Comparison of ENCODE assay signal across 8 cellular contexts in the genomic region with DNA sequence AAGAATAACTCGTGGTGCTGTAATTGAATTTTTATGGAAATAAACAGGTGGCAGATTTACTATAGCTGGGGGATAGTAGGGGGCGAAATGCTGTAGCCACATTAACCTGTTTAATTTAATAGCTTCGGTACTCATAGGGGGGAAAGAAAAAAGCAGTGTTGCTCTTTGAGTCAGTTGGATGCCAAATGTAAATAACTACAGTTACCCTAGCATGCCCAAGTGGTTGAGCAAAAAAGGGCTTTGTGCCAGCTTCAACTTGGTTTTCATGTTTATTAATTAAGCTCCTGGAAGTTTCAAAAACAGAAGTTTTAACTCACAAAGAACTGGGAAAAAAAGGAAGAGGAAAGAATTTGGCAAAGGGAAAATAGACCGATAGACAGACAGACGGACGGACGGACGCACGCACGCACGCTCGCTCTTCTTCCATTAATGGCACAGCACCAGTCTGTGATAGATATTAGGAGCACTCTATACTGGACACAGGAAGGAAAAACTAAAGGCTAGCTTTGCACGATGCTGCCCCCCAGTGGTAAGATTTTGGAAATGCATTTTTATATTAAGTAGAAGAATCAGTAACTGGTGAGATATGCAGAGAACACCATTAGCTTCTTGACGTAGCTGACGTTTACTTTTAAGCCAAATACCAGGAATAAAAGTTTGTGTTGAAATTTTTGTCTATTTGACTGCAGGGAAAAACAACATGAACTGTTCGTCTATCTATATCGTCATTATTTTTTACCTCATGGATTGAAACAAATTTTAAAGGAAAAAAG.
DNase-seq lines count a peak whose midpoint lies in the region; ATAC-seq and TF ChIP-seq lines count a peak whose summit lies in the region.

No MANE protein-coding gene starts in this region.

- peak; percentile 47 for TF ChIP-seq CTCF in foreskin fibroblast (IDR thresholded peaks at IDR 0.05; ENCODE audit: low read depth, low read length)

- no peak overlapping the region for H3K27ac Mint-ChIP-seq in immature natural killer cell

- H3K4me3 Mint-ChIP-seq in immature natural killer cell, result no peak overlapping the region

- ATAC-seq in GM18870 (IDR thresholded peaks at IDR 0.05; ENCODE audit: unreplicated experiment), result peak; percentile 94
- peak; percentile 87 for ATAC-seq in HG03064 (IDR thresholded peaks at IDR 0.05; ENCODE audit: low read depth, unreplicated experiment)

- in situ Hi-C loops in Caki2 (cut with HindIII; ENCODE audit: low pct_unique_long_range_greater_than_20kb, low sequenced_read_pairs), result no loop called here

- H3K9me3 Mint-ChIP-seq in immature natural killer cell, result peaks cover 0 to 13% (median 1%) of the 10 kb centered on the region in 6 donors

- H3K36me3 Mint-ChIP-seq in immature natural killer cell, result no peaks in the 10 kb centered on the region

- H3K27me3 Mint-ChIP-seq in immature natural killer cell (ENCODE audit: low read depth in 3 of 3), result no peaks in the 10 kb centered on the region

- H3K4me3 ChIP-seq in foreskin fibroblast (ENCODE audit: low read depth in 1 of 2, low read length in 2 of 2), result peak overlapping the region; percentile 28 to 39

- H3K4me1 Mint-ChIP-seq in immature natural killer cell, result no peaks in the 10 kb centered on the region

- peak; percentile 70 for DNase-seq in Caki2 (ENCODE audit: low read depth)
- DNase-seq in NCI-H2081 (lab: John Stamatoyannopoulos, UW), result peak; percentile 61 to 63
- DNase-seq in UCSD-AML1 (lab: John Stamatoyannopoulos, UW; ENCODE audit: unreplicated experiment), result peak; percentile 20
- DNase-seq in foreskin fibroblast, result peak; percentile 75 to 89
- DNase-seq in occipital lobe (lab: John Stamatoyannopoulos, UW), result peak; percentile 10
- DNase-seq in immature natural killer cell, result no peak

Comparison
In these comparisons a context has a peak if more than half of its experiments do, and no peak if none do; other contexts are left out.
1. DNase-seq: peak in Caki2 (single experiment), NCI-H2081 (2 of 2), UCSD-AML1 (single experiment), foreskin fibroblast (2 of 2) and occipital lobe (single experiment); none in immature natural killer cell (0 of 3).